Comparison of ENCODE assay signal across 8 cellular contexts in the genomic region with DNA sequence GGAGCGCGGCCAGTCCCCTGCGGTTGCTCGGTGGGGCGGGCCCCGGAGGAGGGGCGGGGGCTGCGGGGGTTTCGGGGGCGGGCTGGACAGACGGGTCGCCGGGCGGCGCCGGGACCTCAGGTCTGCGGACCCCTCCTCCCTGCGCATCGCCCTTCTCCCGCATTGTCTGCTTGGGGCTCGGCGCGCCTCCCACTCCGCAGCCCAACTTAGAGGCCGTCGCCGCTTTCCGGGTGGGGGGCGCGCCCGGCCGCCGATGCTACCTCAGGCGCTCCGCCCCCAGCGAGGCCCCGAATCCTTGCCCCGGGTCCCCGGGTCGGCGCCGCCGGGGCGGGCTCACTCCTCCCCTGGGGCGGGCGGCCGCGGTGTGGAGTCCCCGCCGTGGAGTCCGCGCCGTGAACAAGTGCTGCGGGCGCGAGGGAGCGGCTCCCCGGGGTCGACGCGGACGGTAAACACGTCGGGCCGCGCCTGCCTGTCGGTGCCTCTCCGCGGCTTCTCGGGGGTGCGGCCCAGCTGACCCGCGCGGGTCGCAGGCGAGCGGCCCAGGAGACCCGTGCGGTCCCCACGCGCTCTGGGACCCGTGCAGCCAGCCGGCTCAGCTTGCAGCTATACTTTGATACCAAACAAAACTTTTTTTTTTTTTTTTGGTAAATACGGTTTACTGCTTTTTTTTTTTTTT. TPM values are rescaled to one million over a fixed set of nuclear protein-coding genes. Genes with fewer than 3 reads are reported as not detected.
A peak's percentile ranks its signal among the peaks of the same experiment; 100 is the strongest.
DNase-seq lines count a peak whose midpoint lies in the region; ATAC-seq, FAIRE-seq and TF ChIP-seq lines count a peak whose summit lies in the region.

No MANE protein-coding gene starts in this region.

- peak; percentile 22 to 77 (median 48) for DNase-seq in CD8-positive, alpha-beta T cell
- DNase-seq in HuH-7.5 (ENCODE audit: low spot score) (peak; percentile 61), H1 (ENCODE audit: low read depth in 1 of 2, low spot score in 2 of 2) (peak; percentile 13 to 67), GF-D8 (lab: John Stamatoyannopoulos, UW) (no peak)
- peak; percentile 53 to 59 for DNase-seq in activated CD4-positive, alpha-beta T cell treated with anti-CD3 and anti-CD28 coated beads, Interleukin-2, amount 50 U/mL, for 48 hours
- DNase-seq in stimulated activated naive CD4-positive, alpha-beta T cell (lab: John Stamatoyannopoulos, UW), result peak; percentile 53 to 72 (median 62)

- no peak overlapping the region for H2BK120ac ChIP-seq in H1 (replicated peaks; ENCODE audit: low read depth, low read length)

- H3K4me2 ChIP-seq in H1 (ENCODE audit: insufficient read depth in 1 of 2, low read depth in 2 of 2, low read length in 2 of 2), result peak overlapping the region; percentile 57 to 61

- no peaks in the 10 kb centered on the region for H3K27me3 ChIP-seq in CD8-positive, alpha-beta T cell (ENCODE audit: insufficient read depth, low read length)
- no peaks in the 10 kb centered on the region for H3K27me3 ChIP-seq in H1 (replicated peaks in 1 of 4; ENCODE audit: control insufficient read depth in 3 of 4, extremely low read depth in 1 of 4, insufficient read depth in 3 of 4, low read length in 3 of 4)
- H3K27me3 ChIP-seq in muscle layer of duodenum (ENCODE audit: low read depth, low read length), result no peaks in the 10 kb centered on the region

- H3K4ac ChIP-seq in H1 (replicated peaks; ENCODE audit: insufficient read length, low read depth, low read length), result no peak overlapping the region

- no peak overlapping the region for H2BK20ac ChIP-seq in H1 (ENCODE audit: low read length)

- H3K79me1 ChIP-seq in H1 (ENCODE audit: low read depth, low read length), result peaks cover 2% of the 10 kb centered on the region

- peaks cover 48% of the 10 kb centered on the region for H3K4me1 ChIP-seq in CD8-positive, alpha-beta T cell (ENCODE audit: insufficient read depth, low read length)
- H3K4me1 ChIP-seq in H1 (replicated peaks in 1 of 4; ENCODE audit: control insufficient read depth in 3 of 4, insufficient read depth in 4 of 4, low read length in 3 of 4) (peaks cover 0 to 3% (median 0%) of the 10 kb centered on the region in 4 experiments; a peak in 2 of 7 replicates), muscle layer of duodenum (ENCODE audit: control insufficient read depth in 1 of 2, insufficient read depth in 2 of 2, low read length in 2 of 2) (peaks cover 5 to 12% of the 10 kb centered on the region in 2 donors)

- peak; percentile 39 for ATAC-seq in CD8-positive, alpha-beta T cell
- ATAC-seq in GM21447 (IDR thresholded peaks at IDR 0.05; ENCODE audit: unreplicated experiment), result peak; percentile 24

- H3K56ac ChIP-seq in H1 (replicated peaks; ENCODE audit: insufficient read length, low read depth, low read length), result no peak overlapping the region

- no peak overlapping the region for H4K91ac ChIP-seq in H1 (replicated peaks; ENCODE audit: insufficient read length, low read length)

- peak overlapping the region; percentile 59 for H4K5ac ChIP-seq in H1 (ENCODE audit: insufficient read length, low read depth, low read length)

- H2BK12ac ChIP-seq in H1 (ENCODE audit: low read depth, low read length), result no peak overlapping the region

- H2AK5ac ChIP-seq in H1 (ENCODE audit: low read depth, low read length), result no peak overlapping the region

- peaks cover 5 to 7% of the 10 kb centered on the region in 2 experiments for H4K20me1 ChIP-seq in H1 (replicated peaks in 1 of 2; ENCODE audit: control insufficient read depth in 1 of 2, insufficient read depth in 2 of 2, low read length in 2 of 2)

- WGBS in H1 (ENCODE audit: extremely low coverage in 1 of 2, insufficient coverage in 1 of 2, insufficient read length in 1 of 2, insufficient replicate concordance in 2 of 2, low coverage in 1 of 2, low lambda C conversion rate in 2 of 2, missing lambda C conversion rate in 1 of 2), 2 experiments, result 2% methylated on average over 23 of the region's 84 CpGs; no CpG with 5 or more reads in 1 of the 2 experiments

- TF ChIP-seq EP300 in H1 (IDR thresholded peaks at IDR 0.05; ENCODE audit: borderline replicate concordance in 1 of 2, low read depth in 2 of 2, low read length in 2 of 2), result no peak

- CTCF ChIA-PET in CD8-positive, alpha-beta T cell (lab: Charles Lee), result interaction anchor here (0.8 to 5.4 kb wide), 6 partner anchors 34 to 105 kb away, joined by 3 to 24 read pairs (median 4); no protein-coding TSS in a partner anchor
- CTCF ChIA-PET in H1 (lab: Charles Lee; ENCODE audit: partially characterized antibody), result interaction anchor here (1.2 kb wide), 1 partner anchor 50 kb away, joined by 3 read pairs; no protein-coding TSS in a partner anchor

- no peaks in the 10 kb centered on the region for H3K36me3 ChIP-seq in CD8-positive, alpha-beta T cell (ENCODE audit: insufficient read depth, low read length)
- H3K36me3 ChIP-seq in H1 (ENCODE audit: control insufficient read depth in 2 of 4, insufficient read depth in 4 of 4, low read length in 3 of 4) (no peaks in the 10 kb centered on the region), muscle layer of duodenum (ENCODE audit: control insufficient read depth in 1 of 2, insufficient read depth in 2 of 2, low read length in 2 of 2) (no peaks in the 10 kb centered on the region)

- no peak for TF ChIP-seq RAD21 in H1 (IDR thresholded peaks at IDR 0.05 in 1 of 2, conservative IDR thresholded peaks at IDR 0.05 in 1 of 2; ENCODE audit: low read depth in 2 of 2, low read length in 2 of 2)

- peak overlapping the region; percentile 94 for H3K27ac Mint-ChIP-seq in CD8-positive, alpha-beta T cell

- peaks cover 4% of the 10 kb centered on the region for H3K23me2 ChIP-seq in H1 (ENCODE audit: low read depth, low read length)

- H3K9me3 ChIP-seq in CD8-positive, alpha-beta T cell (ENCODE audit: low read length), result no peaks in the 10 kb centered on the region
- H3K9me3 ChIP-seq in H1 (ENCODE audit: insufficient read depth in 2 of 2, low read depth in 1 of 2, low read length in 1 of 2) (no peaks in the 10 kb centered on the region), muscle layer of duodenum (ENCODE audit: control insufficient read depth in 1 of 2, low read length in 2 of 2) (no peaks in the 10 kb centered on the region)

- H3K27ac ChIP-seq in CD8-positive, alpha-beta T cell (ENCODE audit: low read depth, low read length), result peak overlapping the region; percentile 56
- H3K27ac ChIP-seq in H1 (ENCODE audit: low read depth, low read length) (peak overlapping the region; percentile 84; the same call in 1 of the 2 replicates), muscle layer of duodenum (ENCODE audit: low read length) (peak overlapping the region; percentile 69)

- H3K9ac ChIP-seq in H1 (replicated peaks in 1 of 4; ENCODE audit: extremely low read depth in 1 of 4, low read depth in 3 of 4, low read length in 3 of 4), result peak overlapping the region; percentile 23 to 83 (median 72); a peak in 6 of 7 replicates

- intact Hi-C loops in CD8-positive, alpha-beta T cell (cut with DNase I, micrococcal nuclease), result loop anchor here (1.0 to 5.0 kb wide), 6 partner anchors 32 to 326 kb away; no protein-coding TSS in a partner anchor

- no peak overlapping the region for H3K23ac ChIP-seq in H1 (ENCODE audit: insufficient read length)

- H3K79me2 ChIP-seq in H1 (ENCODE audit: control insufficient read depth in 1 of 2, insufficient read depth in 2 of 2, low read length in 2 of 2), result peaks cover 10 to 44% of the 10 kb centered on the region in 2 experiments

- no peak overlapping the region for H2AFZ ChIP-seq in H1 (ENCODE audit: low read length)

- H3K4me3 Mint-ChIP-seq in CD8-positive, alpha-beta T cell, result peak overlapping the region; percentile 87

- no peak overlapping the region for H2BK5ac ChIP-seq in H1 (ENCODE audit: low read depth, low read length)

- no peaks in the 10 kb centered on the region for H3K27me3 Mint-ChIP-seq in CD8-positive, alpha-beta T cell (ENCODE audit: low read depth)

- POLR2A ChIA-PET in CD8-positive, alpha-beta T cell (lab: Charles Lee), result interaction anchor here (0.6 to 2.5 kb wide), 12 partner anchors 9 to 309 kb away, joined by 3 to 19 read pairs (median 4); no protein-coding TSS in a partner anchor
- POLR2A ChIA-PET in H1 (lab: Charles Lee; ENCODE audit: partially characterized antibody), result interaction anchor here (0.9 to 1.5 kb wide), 4 partner anchors 8 to 26 kb away, joined by 3 to 5 read pairs (median 4); no protein-coding TSS in a partner anchor

- peak overlapping the region; percentile 55 for H3K4me3 ChIP-seq in CD8-positive, alpha-beta T cell (ENCODE audit: low read depth, low read length)
- H3K4me3 ChIP-seq in H1 (ENCODE audit: extremely low read depth in 1 of 4, insufficient read depth in 2 of 4, low read depth in 3 of 4, low read length in 4 of 4) (peak overlapping the region; percentile 59 to 96 (median 66)), muscle layer of duodenum (ENCODE audit: low read depth in 1 of 2, low read length in 2 of 2) (peak overlapping the region; percentile 65 to 76)

- TF ChIP-seq POLR2A in H1 (IDR thresholded peaks at IDR 0.05; ENCODE audit: control extremely low read depth in 1 of 2, low read depth in 2 of 2, low read length in 2 of 2), result no peak; a peak in 1 of 3 replicates

- no peak for FAIRE-seq in H1 (lab: Jason Lieb, UNC)

- peaks cover 56% of the 10 kb centered on the region for H3K4me1 Mint-ChIP-seq in CD8-positive, alpha-beta T cell (ENCODE audit: low read depth)

- H3K18ac ChIP-seq in H1 (ENCODE audit: extremely low read depth, low read length), result no peak overlapping the region

- H4K8ac ChIP-seq in H1 (ENCODE audit: extremely low read depth, insufficient read depth, low read length), result peak overlapping the region; percentile 96; the same call in 1 of the 2 replicates

- H3K36me3 Mint-ChIP-seq in CD8-positive, alpha-beta T cell, result peaks cover 7% of the 10 kb centered on the region

- no peak overlapping the region for H3K14ac ChIP-seq in H1 (ENCODE audit: insufficient read length)

- TF ChIP-seq CTCF in CD8-positive, alpha-beta T cell (IDR thresholded peaks at IDR 0.05), result no peak
- TF ChIP-seq CTCF in H1 (IDR thresholded peaks at IDR 0.05; ENCODE audit: control extremely low read depth in 1 of 3, insufficient read depth in 1 of 3, low read depth in 1 of 3, low read length in 3 of 3), result no peak

- no peak overlapping the region for H2BK15ac ChIP-seq in H1 (ENCODE audit: low read length)

- no peaks in the 10 kb centered on the region for H3K9me3 Mint-ChIP-seq in CD8-positive, alpha-beta T cell

TF ChIP-seq in H1, 55 proteins besides CTCF, POLR2A, EP300 and RAD21 (continues in another document):
- TF ChIP-seq FOSL1 (IDR thresholded peaks at IDR 0.05; ENCODE audit: insufficient read depth, low read depth, low read length), result no peak
- TF ChIP-seq PHF8 (conservative IDR thresholded peaks at IDR 0.05; ENCODE audit: low read depth, low read length), result 0 out of 2 replicates have a peak, but pooled peaks have one; percentile 38

RNA-seq across cellular contexts. Expression of gene AKAP13, which starts 0.6 kb away (rescaled TPM):
- 100 to 1,000 TPM; 255 to 267 TPM for total RNA-seq in CD8-positive, alpha-beta T cell
- total RNA-seq in H1 (2021; fragmentation: NEBNext Ultra II Directional; extraction: Animal tissue kit (Norgen Biotek cat#: 25700)), result 46.2 and 59.8 TPM in 2 replicates
- 14.0 and 19.2 TPM in 2 replicates for polyA plus RNA-seq in H1 (2011; rRNA removed)
- 11.7 TPM for polyA plus RNA-seq in H1 (2011; cell fraction: cytosol; rRNA removed)
- polyA plus RNA-seq in H1 (2011; cell fraction: nucleus; rRNA removed), result 38.2 TPM
- polyA plus RNA-seq in H1 (2012, experiment 1 of 2), result 22.8 to 27.4 TPM (median 23.5 TPM) in 4 replicates
- polyA plus RNA-seq in H1 (2012, experiment 2 of 2), result 0.80 TPM
- 10.7 TPM for polyA plus RNA-seq in H1 (2013, experiment 1 of 2)
- 10.4 TPM for polyA plus RNA-seq in H1 (2013, experiment 2 of 2)
- polyA minus RNA-seq in H1 (2011; rRNA and poly(A)+ RNA removed), result 58.1 and 92.9 TPM in 2 replicates
- 45.2 TPM for polyA minus RNA-seq in H1 (2011; cell fraction: cytosol; rRNA and poly(A)+ RNA removed)
- polyA minus RNA-seq in H1 (2011; cell fraction: nucleus; rRNA and poly(A)+ RNA removed), result 127 TPM
